ENCODE assay signal across 9 cellular contexts in genomic region chr4:99679204-99679603, GRCh38. TPM values are rescaled to one million over a fixed set of nuclear protein-coding genes. Genes with fewer than 3 reads are reported as not detected.
DNase-seq lines count a peak whose midpoint lies in the region; ATAC-seq, FAIRE-seq and TF ChIP-seq lines count a peak whose summit lies in the region.
"Had no signal": no experiment of that assay in that cellular context is flagged by ENCODE, and none has a peak within 500 bp of the region (broad histone marks: within the 10 kb centered on the region; RNA-seq: fewer than 3 reads in every experiment).

No MANE protein-coding gene starts in this region.

- H3K4me3 ChIP-seq in gastroesophageal sphincter (no peak overlapping the region), psoas muscle (no peak overlapping the region)

- TF ChIP-seq CTCF in gastroesophageal sphincter (IDR thresholded peaks at IDR 0.05) = peak in 2 of 4 experiments; percentile 15 to 29
- peak; percentile 36 for TF ChIP-seq CTCF in psoas muscle (IDR thresholded peaks at IDR 0.05)

- ATAC-seq in gastroesophageal sphincter (peak; percentile 36), psoas muscle (peak; percentile 95 to 98 (median 98))
- ATAC-seq: CD8-positive, alpha-beta T cell had no signal

- WGBS in gastroesophageal sphincter (ENCODE audit: low coverage in 1 of 2), 2 donors = 6 to 15% methylated on average over 4 of the region's 4 CpGs
- 5 to 7% (median 6%) methylated on average over 4 of the region's 4 CpGs for WGBS in psoas muscle, 3 donors

- H3K27me3 ChIP-seq in gastroesophageal sphincter = no peaks in the 10 kb centered on the region
- H3K27me3 ChIP-seq in psoas muscle (ENCODE audit: insufficient read depth in 3 of 3, low read length in 2 of 3) = no peaks in the 10 kb centered on the region

- H3K9me3 ChIP-seq in gastroesophageal sphincter = peaks cover 0 to 2% (median 0%) of the 10 kb centered on the region in 3 donors
- peaks cover 2% of the 10 kb centered on the region for H3K9me3 ChIP-seq in psoas muscle

- H3K36me3 ChIP-seq in gastroesophageal sphincter (no peaks in the 10 kb centered on the region), psoas muscle (ENCODE audit: insufficient read depth in 1 of 2, low read depth in 1 of 2) (no peaks in the 10 kb centered on the region)

- intact Hi-C loops in psoas muscle (cut with DNase I) = loop anchor here in 1 of 2 donors (5.0 kb wide), 1 partner anchor 43 kb away; no protein-coding TSS in a partner anchor

- H3K27ac ChIP-seq in gastroesophageal sphincter (peak overlapping the region in 1 of 4 donors; percentile 46), psoas muscle (peak overlapping the region; percentile 89)

- no peak for FAIRE-seq in GM19239 (lab: Jason Lieb, UNC)

- peaks cover 0 to 15% (median 0%) of the 10 kb centered on the region in 3 donors for H3K4me1 ChIP-seq in gastroesophageal sphincter
- peaks cover 15% of the 10 kb centered on the region for H3K4me1 ChIP-seq in psoas muscle

- peak; percentile 26 for DNase-seq in HT1080 (ENCODE audit: low read depth)
- DNase-seq in NCI-H524 treated with DMSO at 0.1 percent for 48 hours (lab: John Stamatoyannopoulos, UW) = peak; percentile 32
- DNase-seq in psoas muscle = peak; percentile 32 to 74
- no peak for DNase-seq in activated CD4-positive, alpha-beta T cell treated with anti-CD3 and anti-CD28 coated beads, Interleukin-2, amount 50 U/mL, for 48 hours
- no peak for DNase-seq in GM19239 (ENCODE audit: insufficient read length, low spot score)
- no peak for DNase-seq in activated gamma-delta T cell (lab: John Stamatoyannopoulos, UW)
- DNase-seq: CD8-positive, alpha-beta T cell; RPMI8226 had no signal

- TF ChIP-seq POLR2A in gastroesophageal sphincter (IDR thresholded peaks at IDR 0.05) = no peak

- no peak for TF ChIP-seq EP300 in gastroesophageal sphincter (IDR thresholded peaks at IDR 0.05)

RNA-seq across cellular contexts. Expression of gene C4orf54, which starts 21.6 kb away (rescaled TPM):
- under 0.01 TPM in 1 of 2 replicates, not detected in the other for total RNA-seq in HT1080 (2014; rRNA removed; shearing (Covaris generic))
- polyA plus RNA-seq in HT1080 (2015; cell fraction: cytosol; rRNA removed) = not detected in 2 replicates
- 0.01 and 0.03 TPM in 2 replicates for polyA plus RNA-seq in HT1080 (2015; cell fraction: nucleus; rRNA removed)
- total RNA-seq in gastroesophageal sphincter (1 to 10 TPM in 1 of 4 donors, under 1 TPM in 3; under 0.01 to 3.6 (median 0.60) TPM), psoas muscle (100 to 1,000 TPM in 2 of 4 donors, 10 to 100 TPM in 2; 58.1 to 151 (median 92.5) TPM)
- polyA plus RNA-seq in psoas muscle = 10 to 100 TPM in 2 of 3 donors, 1 to 10 TPM in 1; 3.3 to 35.7 (median 34.0) TPM
- total RNA-seq: CD8-positive, alpha-beta T cell had no signal

Comparison
In these comparisons a context has a peak if more than half of its experiments do, and no peak if none do; other contexts are left out.
1. DNase-seq: peak in HT1080 (single experiment), NCI-H524 treated with DMSO at 0.1 percent for 48 hours (single experiment) and psoas muscle (2 of 2); none in activated CD4-positive, alpha-beta T cell treated with anti-CD3 and anti-CD28 coated beads, Interleukin-2, amount 50 U/mL, for 48 hours (0 of 2), GM19239 (single experiment) and activated gamma-delta T cell (single experiment).
2. RNA of gene C4orf54, which starts 21.6 kb away (total RNA-seq): 58.1 to 151 TPM in psoas muscle; under 0.01 to 3.6 TPM in gastroesophageal sphincter and under 0.01 TPM in HT1080; every median in the first group is over 10 times any median in the second.